8 cellular contexts compared by ENCODE assay signal in the genomic region with DNA sequence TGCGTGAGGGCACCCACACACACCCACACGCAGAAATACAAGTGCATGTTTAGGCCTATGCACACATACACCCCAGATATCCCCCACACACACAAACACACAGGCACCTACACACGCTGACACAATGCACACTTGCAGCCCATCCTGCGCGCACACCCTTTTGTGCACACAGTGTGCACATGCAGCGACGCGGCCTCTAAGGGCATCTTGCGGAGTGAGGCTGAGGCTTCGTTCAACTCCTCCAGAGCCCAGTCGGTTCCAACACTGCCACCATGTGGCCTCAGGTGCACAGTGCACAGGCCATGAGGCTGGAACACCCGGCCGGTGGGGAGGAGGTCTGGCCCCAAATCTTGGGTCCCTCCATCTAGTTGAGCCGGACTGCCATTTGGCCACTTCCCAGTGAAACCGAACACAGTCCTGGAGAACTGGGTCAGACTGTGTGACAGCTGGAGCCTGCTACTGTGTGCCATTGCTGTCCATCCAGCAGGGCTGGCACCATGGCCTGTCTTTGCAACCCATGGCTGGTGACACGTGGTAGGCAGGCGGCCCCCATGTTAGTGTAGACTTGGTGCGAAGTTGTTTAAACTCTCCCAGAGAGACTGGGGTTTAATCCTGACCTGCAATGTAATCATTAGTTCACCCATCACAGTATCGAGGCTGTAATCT.
DNase-seq lines count a peak whose midpoint lies in the region; ATAC-seq and TF ChIP-seq lines count a peak whose summit lies in the region.

No MANE protein-coding gene starts in this region.

- ATAC-seq in GM19023 (IDR thresholded peaks at IDR 0.05; ENCODE audit: unreplicated experiment) (peak; percentile 76), psoas muscle (peak; percentile 80 to 92 (median 88))

- H3K9me3 Mint-ChIP-seq in activated naive CD8-positive, alpha-beta T cell treated with anti-CD3 and anti-CD28 coated beads for 36 hours = no peaks in the 10 kb centered on the region

- H2AFZ ChIP-seq in Loucy (ENCODE audit: low read length) = 0 out of 2 replicates have a peak overlapping the region, but pooled peaks have one; percentile 24

- no peak overlapping the region for H3K4me3 Mint-ChIP-seq in activated naive CD8-positive, alpha-beta T cell treated with anti-CD3 and anti-CD28 coated beads for 36 hours

- peaks cover 40% of the 10 kb centered on the region for H3K27me3 Mint-ChIP-seq in activated naive CD8-positive, alpha-beta T cell treated with anti-CD3 and anti-CD28 coated beads for 36 hours

- WGBS in psoas muscle, 3 donors = 24 to 28% (median 25%) methylated on average over 19 of the region's 19 CpGs

- TF ChIP-seq POLR2A in vagina (IDR thresholded peaks at IDR 0.05) = no peak

- H3K4me1 ChIP-seq in Loucy (ENCODE audit: insufficient read depth, low read length, poor library complexity, severe bottlenecking) (no peaks in the 10 kb centered on the region), psoas muscle (no peaks in the 10 kb centered on the region), vagina (no peaks in the 10 kb centered on the region)

- intact Hi-C loops in cardiac septum (cut with DNase I) = loop anchor here (2.0 to 10.0 kb wide), 3 partner anchors 484 to 820 kb away; a partner anchor contains a TSS
- intact Hi-C loops in psoas muscle (cut with DNase I) = loop anchor here (1.0 to 5.0 kb wide), 3 partner anchors 168 to 822 kb away; no protein-coding TSS in a partner anchor
- intact Hi-C loops in vagina (cut with DNase I) = loop anchor here (5.0 kb wide), 1 partner anchor 817 kb away; no protein-coding TSS in a partner anchor

- H3K36me3 ChIP-seq in Loucy (ENCODE audit: insufficient read depth, low read length) = no peaks in the 10 kb centered on the region
- no peaks in the 10 kb centered on the region for H3K36me3 ChIP-seq in psoas muscle (ENCODE audit: insufficient read depth in 1 of 2, low read depth in 1 of 2)
- H3K36me3 ChIP-seq in vagina = no peaks in the 10 kb centered on the region

- H3K79me2 ChIP-seq in Loucy (ENCODE audit: insufficient read depth, low read length) = no peaks in the 10 kb centered on the region

- H3K27me3 ChIP-seq in Loucy (ENCODE audit: insufficient read depth, low read length, poor library complexity, severe bottlenecking) (no peaks in the 10 kb centered on the region), psoas muscle (ENCODE audit: insufficient read depth in 3 of 3, low read length in 2 of 3) (peaks cover 0 to 20% (median 6%) of the 10 kb centered on the region in 3 donors), vagina (no peaks in the 10 kb centered on the region)

- TF ChIP-seq CTCF in AG10803 (conservative IDR thresholded peaks at IDR 0.05; ENCODE audit: low read length) (peak; percentile 96), Loucy (conservative IDR thresholded peaks at IDR 0.05; ENCODE audit: low read length) (peak; percentile 97), psoas muscle (IDR thresholded peaks at IDR 0.05) (peak; percentile 91), vagina (IDR thresholded peaks at IDR 0.05) (peak; percentile 63 to 89 (median 75))

- H3K27ac Mint-ChIP-seq in activated naive CD8-positive, alpha-beta T cell treated with anti-CD3 and anti-CD28 coated beads for 36 hours = no peak overlapping the region

- H3K9me3 ChIP-seq in Loucy (ENCODE audit: insufficient read depth, low read depth, low read length) (no peaks in the 10 kb centered on the region), psoas muscle (no peaks in the 10 kb centered on the region), vagina (no peaks in the 10 kb centered on the region)

- DNase-seq in AG10803 (ENCODE audit: low read depth) (peak; percentile 58), SK-N-DZ (ENCODE audit: low spot score) (peak; percentile 77), cardiac septum (ENCODE audit: low spot score) (peak; percentile 83), psoas muscle (peak; percentile 67 to 76), vagina (ENCODE audit: extremely low spot score in 2 of 2) (peak; percentile 80 to 91)
- peak; percentile 65 for DNase-seq in activated naive CD8-positive, alpha-beta T cell treated with anti-CD3 and anti-CD28 coated beads for 36 hours

- H3K4me2 ChIP-seq in Loucy (ENCODE audit: low read depth, low read length, poor library complexity, severe bottlenecking) = no peak overlapping the region

- H3K36me3 Mint-ChIP-seq in activated naive CD8-positive, alpha-beta T cell treated with anti-CD3 and anti-CD28 coated beads for 36 hours = no peaks in the 10 kb centered on the region

- H3F3A ChIP-seq in Loucy (ENCODE audit: low read depth) = no peaks in the 10 kb centered on the region

- H3K27ac ChIP-seq in psoas muscle (no peak overlapping the region), vagina (no peak overlapping the region)

- H3K9me2 ChIP-seq in Loucy (replicated peaks; ENCODE audit: low read depth, low read length) = no peaks in the 10 kb centered on the region

- H3K9ac ChIP-seq in Loucy (ENCODE audit: low read depth, low read length, poor library complexity, severe bottlenecking) = no peak overlapping the region

- H3K4me1 Mint-ChIP-seq in activated naive CD8-positive, alpha-beta T cell treated with anti-CD3 and anti-CD28 coated beads for 36 hours = peaks cover 3% of the 10 kb centered on the region

- H4K20me1 ChIP-seq in Loucy (ENCODE audit: insufficient read depth, low read length, poor library complexity, severe bottlenecking) = no peaks in the 10 kb centered on the region

- no peak overlapping the region for H3K4me3 ChIP-seq in AG10803 (ENCODE audit: low read length)
- H3K4me3 ChIP-seq in Loucy (ENCODE audit: low read length, poor library complexity, severe bottlenecking) = no peak overlapping the region
- no peak overlapping the region for H3K4me3 ChIP-seq in psoas muscle
- no peak overlapping the region for H3K4me3 ChIP-seq in vagina
